ENCODE assay signal across 8 cellular contexts in the genomic region with DNA sequence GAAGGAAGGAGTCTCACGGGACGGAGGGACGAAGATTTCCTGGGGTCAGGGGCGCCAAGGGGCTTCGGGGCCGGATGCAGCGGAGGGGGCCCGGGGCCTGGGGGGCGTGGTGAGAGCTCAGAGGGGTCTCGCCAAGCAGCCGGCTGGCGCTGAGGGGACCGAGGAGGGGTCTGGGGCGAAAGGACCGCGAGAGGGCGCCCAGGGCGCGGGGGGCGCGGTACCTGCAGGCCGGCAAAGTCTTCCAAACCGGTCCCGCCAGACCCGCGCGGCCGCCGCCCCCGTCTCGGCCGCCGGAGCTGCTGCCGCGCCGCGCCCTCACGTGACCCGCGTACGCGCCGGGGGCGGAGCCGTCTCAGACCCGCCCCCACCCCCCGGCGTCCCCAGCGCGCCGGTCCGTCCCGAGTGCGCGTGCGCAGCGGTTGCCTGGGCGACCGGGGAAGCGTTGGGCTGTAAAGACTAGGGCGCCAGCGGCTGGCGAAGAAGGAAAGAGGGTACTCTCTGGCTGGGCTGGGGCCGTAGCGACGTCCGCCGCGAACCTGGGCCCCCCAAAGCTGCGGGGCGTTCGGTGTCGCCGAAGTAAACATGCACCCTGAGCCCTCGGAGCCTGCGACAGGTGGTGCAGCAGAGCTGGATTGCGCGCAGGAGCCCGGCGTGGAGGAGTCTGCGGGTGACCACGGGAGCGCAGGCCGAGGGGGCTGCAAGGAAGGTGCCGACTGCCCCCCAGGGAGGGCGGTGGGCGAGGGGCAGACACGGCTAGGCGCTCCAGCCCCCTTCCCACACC. TPM values are rescaled to one million over a fixed set of nuclear protein-coding genes. Genes with fewer than 3 reads are reported as not detected.
DNase-seq lines count a peak whose midpoint lies in the region; ATAC-seq, FAIRE-seq and TF ChIP-seq lines count a peak whose summit lies in the region.

A gene (plus strand): TSS at position 450 of the 781 bp plus-strand sequence. CDS start 133 bp downstream, at position 583.
A gene (minus strand): TSS at position 319 of the 781 bp plus-strand sequence. CDS start 13,856 bp downstream, outside the sequence.

- ATAC-seq in HG02623 (IDR thresholded peaks at IDR 0.05; ENCODE audit: unreplicated experiment) (peak; percentile 70), aorta (ENCODE audit: low FRiP score) (peak; percentile 96)

- peak within 1 kb of the TSS; percentile 91 for H3K4me2 ChIP-seq in hepatocyte

- TF ChIP-seq CTCF in ascending aorta (IDR thresholded peaks at IDR 0.05) (no peak), hepatocyte (IDR thresholded peaks at IDR 0.05; ENCODE audit: poor library complexity) (peak; percentile 33)

- under 1% methylated on average over 48 of the region's 89 CpGs for WGBS in hepatocyte (ENCODE audit: low lambda C conversion rate, missing lambda C conversion rate)
- WGBS in aorta, 2 donors = 0 to 1% methylated on average over 50 to 89 of the region's 89 CpGs

- H2AFZ ChIP-seq in hepatocyte = peak within 1 kb of the TSS; percentile 93

- no peaks in the 10 kb centered on the region for H3K27me3 ChIP-seq in ascending aorta
- H3K27me3 ChIP-seq in hepatocyte = no peaks in the 10 kb centered on the region
- H3K27me3 ChIP-seq in aorta (ENCODE audit: control insufficient read depth in 1 of 2, insufficient read depth in 2 of 2, low read length in 1 of 2) = no peaks in the 10 kb centered on the region

- H4K20me1 ChIP-seq in hepatocyte (ENCODE audit: insufficient read depth, poor library complexity, severe bottlenecking) = no peaks in the 10 kb centered on the region

- H3K4me1 ChIP-seq in ascending aorta = peaks cover 0 to 7% of the 10 kb centered on the region in 2 donors
- H3K4me1 ChIP-seq in hepatocyte (ENCODE audit: insufficient read depth) = peaks cover 9% of the 10 kb centered on the region
- H3K4me1 ChIP-seq in aorta (ENCODE audit: control insufficient read depth in 1 of 2, insufficient read depth in 2 of 2, low read length in 2 of 2) = no peaks in the 10 kb centered on the region

- H3K79me2 ChIP-seq in hepatocyte = peaks cover 46% of the 10 kb centered on the region

- no peaks in the 10 kb centered on the region for H3K9me2 ChIP-seq in hepatocyte (replicated peaks; ENCODE audit: insufficient read depth)

- H3K4me3 ChIP-seq in ascending aorta (peak within 1 kb of the TSS; percentile 61 to 97), hepatocyte (peak within 1 kb of the TSS; percentile 99), aorta (ENCODE audit: low read length in 2 of 2) (peak within 1 kb of the TSS; percentile 67 to 89)

- peak; percentile 97 for FAIRE-seq in GM12891 (lab: Jason Lieb, UNC)

- H3K27ac ChIP-seq in ascending aorta = peak within 1 kb of the TSS; percentile 27 to 76
- H3K27ac ChIP-seq in hepatocyte = peak within 1 kb of the TSS; percentile 83
- no peak within 1 kb of the TSS for H3K27ac ChIP-seq in aorta (ENCODE audit: low read depth in 1 of 2, low read length in 2 of 2)

- no peak for TF ChIP-seq POLR2A in GM12891 (IDR thresholded peaks at IDR 0.05; ENCODE audit: low read depth, low read length)

- H3K9me3 ChIP-seq in ascending aorta = no peaks in the 10 kb centered on the region
- no peaks in the 10 kb centered on the region for H3K9me3 ChIP-seq in hepatocyte (ENCODE audit: low read depth)
- H3K9me3 ChIP-seq in aorta (ENCODE audit: control insufficient read depth, low read length) = no peaks in the 10 kb centered on the region

- peak; percentile 94 for DNase-seq in GM12891 (ENCODE audit: insufficient read length, low spot score)
- peak; percentile 77 for DNase-seq in NCI-H1092 treated with DMSO at 0.1 percent for 48 hours (lab: John Stamatoyannopoulos, UW)
- DNase-seq in T-helper 2 cell = peak; percentile 90 to 96 (median 90)
- peak; percentile 42 to 93 for DNase-seq in ascending aorta (ENCODE audit: low spot score in 2 of 2)
- DNase-seq in hepatocyte (ENCODE audit: low spot score) = peak; percentile 97
- DNase-seq in renal cortical epithelial cell (ENCODE audit: low read depth) = peak; percentile 46
- peak; percentile 92 to 97 for DNase-seq in aorta

- H3K36me3 ChIP-seq in ascending aorta (no peaks in the 10 kb centered on the region), hepatocyte (replicated peaks; ENCODE audit: insufficient read depth, low read depth) (no peaks in the 10 kb centered on the region), aorta (ENCODE audit: control insufficient read depth in 1 of 2, insufficient read depth in 2 of 2, low read length in 1 of 2) (no peaks in the 10 kb centered on the region)

- intact Hi-C loops in ascending aorta (cut with DNase I) (loop anchor here (1.0 kb wide), 2 partner anchors 29 to 42 kb away; a partner anchor contains a TSS), aorta (cut with DNase I) (no loop called here)

TF ChIP-seq in GM12891, 5 proteins besides CTCF, POLR2A, EP300 and RAD21:
- no peak for TF ChIP-seq POU2F2 (IDR thresholded peaks at IDR 0.05; ENCODE audit: low read depth, low read length)

RNA-seq across cellular contexts. Expression of the first gene that starts in this region (rescaled TPM):
- polyA plus RNA-seq in GM12891 (2012; ENCODE audit: low read depth, missing spikeins) = 0.14 TPM
- total RNA-seq in ascending aorta (not detected), hepatocyte (0.13 and 0.16 TPM in 2 replicates), renal cortical epithelial cell (0.45 TPM in 1 of 2 replicates, not detected in the other), aorta (under 1 TPM; 0.19 to 0.48 TPM)
- polyA plus RNA-seq in hepatocyte (0.12 and 0.31 TPM in 2 replicates), aorta (1 to 10 TPM in 1 of 2 donors, not detected in 1; 1.4 TPM)

RNA-seq across cellular contexts. Expression of the second gene that starts in this region (rescaled TPM):
- polyA plus RNA-seq in GM12891 (2012; ENCODE audit: low read depth, missing spikeins) = 3.9 TPM
- total RNA-seq in ascending aorta (12.0 TPM), hepatocyte (24.9 and 26.7 TPM in 2 replicates), renal cortical epithelial cell (32.0 and 34.6 TPM in 2 replicates), aorta (10 to 100 TPM; 14.6 to 20.5 TPM)
- polyA plus RNA-seq in hepatocyte (14.3 and 20.1 TPM in 2 replicates), aorta (10 to 100 TPM; 11.4 to 19.0 TPM)

Comparison
In these comparisons a context has a peak if more than half of its experiments do, and no peak if none do; other contexts are left out.
1. DNase-seq: peak in every context shown above with its lines; median percentile 97 in hepatocyte; 94 in aorta; 94 in GM12891; 90 in T-helper 2 cell; 77 in NCI-H1092 treated with DMSO at 0.1 percent for 48 hours; 68 in ascending aorta; 46 in renal cortical epithelial cell.
2. H3K27ac ChIP-seq: peak in ascending aorta (2 of 2) and hepatocyte (single experiment); none in aorta (0 of 2).
3. Peak in every context shown above with its lines, with median percentiles within 50 percentile points of each other: H3K4me3 ChIP-seq.